In genomic region chr2:201909961-201910361, GRCh38 we compare ENCODE assay signal across 8 cellular contexts.
A peak's percentile ranks its signal among the peaks of the same experiment; 100 is the strongest.
DNase-seq lines count a peak whose midpoint lies in the region; ATAC-seq, FAIRE-seq and TF ChIP-seq lines count a peak whose summit lies in the region.

No MANE protein-coding gene starts in this region.

- H3K27me3 Mint-ChIP-seq in T-helper 1 cell treated with Interleukin-12 subunit alpha and Interleukin-12 subunit beta and Interleukin-4 antibody, amounts not matched to agents 30 μg/mL and 1 μg/mL, for 36 hours (ENCODE audit: low read depth): peaks cover 10% of the 10 kb centered on the region
- H3K27me3 Mint-ChIP-seq in mesothelial cell of epicardium (ENCODE audit: low read depth): no peaks in the 10 kb centered on the region

- peak overlapping the region; percentile 26 for H3K4me3 ChIP-seq in HFF-Myc (replicated peaks; ENCODE audit: low read depth, low read length)

- peak; percentile 23 for DNase-seq in GM12892 (ENCODE audit: insufficient read length)
- DNase-seq in HFF-Myc (ENCODE audit: extremely low read depth, low read depth): no peak
- DNase-seq in mesothelial cell of epicardium (ENCODE audit: low spot score in 2 of 2, unreplicated experiment in 2 of 2): no peak
- DNase-seq in retina: no peak
- no peak for DNase-seq in midbrain (lab: John Stamatoyannopoulos, UW)
- no peak for DNase-seq in iPS-NIHi11 (ENCODE audit: low spot score)

- H3K9me3 Mint-ChIP-seq in T-helper 1 cell treated with Interleukin-12 subunit alpha and Interleukin-12 subunit beta and Interleukin-4 antibody, amounts not matched to agents 30 μg/mL and 1 μg/mL, for 36 hours: no peaks in the 10 kb centered on the region
- no peaks in the 10 kb centered on the region for H3K9me3 Mint-ChIP-seq in mesothelial cell of epicardium

- no peak for ATAC-seq in GM21528 (IDR thresholded peaks at IDR 0.05; ENCODE audit: low FRiP score, unreplicated experiment)

- TF ChIP-seq CTCF in HFF-Myc (IDR thresholded peaks at IDR 0.05; ENCODE audit: low read depth, low read length, missing control alignments) (no peak), mesothelial cell of epicardium (IDR thresholded peaks at IDR 0.05; ENCODE audit: unreplicated experiment) (no peak)

- TF ChIP-seq POLR2A in GM12892 (IDR thresholded peaks at IDR 0.05; ENCODE audit: low read depth, low read length): no peak

- H3K36me3 Mint-ChIP-seq in T-helper 1 cell treated with Interleukin-12 subunit alpha and Interleukin-12 subunit beta and Interleukin-4 antibody, amounts not matched to agents 30 μg/mL and 1 μg/mL, for 36 hours (ENCODE audit: low read depth): no peaks in the 10 kb centered on the region
- no peaks in the 10 kb centered on the region for H3K36me3 Mint-ChIP-seq in mesothelial cell of epicardium

- peak; percentile 64 for FAIRE-seq in GM12892 (lab: Jason Lieb, UNC)

- peaks cover 11% of the 10 kb centered on the region for H3K4me1 Mint-ChIP-seq in T-helper 1 cell treated with Interleukin-12 subunit alpha and Interleukin-12 subunit beta and Interleukin-4 antibody, amounts not matched to agents 30 μg/mL and 1 μg/mL, for 36 hours (ENCODE audit: low read depth)
- peaks cover 67% of the 10 kb centered on the region for H3K4me1 Mint-ChIP-seq in mesothelial cell of epicardium

- peak overlapping the region; percentile 32 for H3K4me3 Mint-ChIP-seq in T-helper 1 cell treated with Interleukin-12 subunit alpha and Interleukin-12 subunit beta and Interleukin-4 antibody, amounts not matched to agents 30 μg/mL and 1 μg/mL, for 36 hours
- peak overlapping the region; percentile 32 for H3K4me3 Mint-ChIP-seq in mesothelial cell of epicardium

- peak overlapping the region; percentile 58 for H3K27ac Mint-ChIP-seq in T-helper 1 cell treated with Interleukin-12 subunit alpha and Interleukin-12 subunit beta and Interleukin-4 antibody, amounts not matched to agents 30 μg/mL and 1 μg/mL, for 36 hours
- H3K27ac Mint-ChIP-seq in mesothelial cell of epicardium: peak overlapping the region; percentile 83
